In the genomic region with DNA sequence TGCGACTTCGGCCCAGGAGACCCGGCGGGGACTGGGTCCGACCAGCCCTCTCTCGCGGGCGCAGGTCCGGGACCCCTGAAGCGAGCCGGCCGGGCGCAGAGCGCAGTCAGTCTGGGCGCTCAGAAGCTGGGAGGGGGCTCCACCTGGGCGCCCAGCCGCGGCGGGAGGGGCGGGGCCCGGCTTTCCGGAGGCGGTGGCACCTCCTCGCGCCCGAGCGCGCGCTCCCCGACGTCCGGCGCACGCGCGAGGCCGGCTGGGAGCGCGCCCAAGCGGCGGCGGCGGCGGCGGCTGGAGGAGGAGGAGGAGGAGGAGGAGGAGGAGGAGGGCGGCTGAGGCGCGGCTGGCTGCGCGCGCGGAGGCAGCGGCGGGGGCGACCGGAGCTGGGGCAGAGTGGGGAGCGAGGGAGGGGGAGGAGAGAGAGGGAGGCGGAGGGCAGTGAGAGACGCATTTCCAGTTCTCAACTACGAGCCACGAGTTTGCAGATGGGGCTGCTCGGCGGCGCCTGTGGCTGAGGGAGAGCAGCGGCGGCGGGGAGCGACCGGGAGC, we compare ENCODE assay signal across 8 cellular contexts. TPM values are rescaled to one million over a fixed set of nuclear protein-coding genes. Genes with fewer than 3 reads are reported as not detected.
DNase-seq lines count a peak whose midpoint lies in the region; ATAC-seq, FAIRE-seq and TF ChIP-seq lines count a peak whose summit lies in the region.

A gene with protein sequence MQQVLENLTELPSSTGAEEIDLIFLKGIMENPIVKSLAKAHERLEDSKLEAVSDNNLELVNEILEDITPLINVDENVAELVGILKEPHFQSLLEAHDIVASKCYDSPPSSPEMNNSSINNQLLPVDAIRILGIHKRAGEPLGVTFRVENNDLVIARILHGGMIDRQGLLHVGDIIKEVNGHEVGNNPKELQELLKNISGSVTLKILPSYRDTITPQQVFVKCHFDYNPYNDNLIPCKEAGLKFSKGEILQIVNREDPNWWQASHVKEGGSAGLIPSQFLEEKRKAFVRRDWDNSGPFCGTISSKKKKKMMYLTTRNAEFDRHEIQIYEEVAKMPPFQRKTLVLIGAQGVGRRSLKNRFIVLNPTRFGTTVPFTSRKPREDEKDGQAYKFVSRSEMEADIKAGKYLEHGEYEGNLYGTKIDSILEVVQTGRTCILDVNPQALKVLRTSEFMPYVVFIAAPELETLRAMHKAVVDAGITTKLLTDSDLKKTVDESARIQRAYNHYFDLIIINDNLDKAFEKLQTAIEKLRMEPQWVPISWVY (plus strand): TSS at position 445 of the 546 bp plus-strand sequence. CDS start 50,216 bp downstream, outside the sequence.

- TF ChIP-seq CTCF in neutrophil (IDR thresholded peaks at IDR 0.05), result no peak

- FAIRE-seq in frontal cortex (lab: Jason Lieb, UNC), result no peak

- H3K9me3 ChIP-seq in neutrophil, result no peaks in the 10 kb centered on the region

- ATAC-seq in GM21529 (IDR thresholded peaks at IDR 0.05; ENCODE audit: unreplicated experiment), result peak; percentile 40

- H3K4me1 ChIP-seq in neutrophil (ENCODE audit: control insufficient read depth in 1 of 2, insufficient read depth in 1 of 2, low read depth in 1 of 2, low read length in 1 of 2), result peaks cover 9 to 17% of the 10 kb centered on the region in 2 experiments

- no peak within 1 kb of the TSS for H3K27ac ChIP-seq in neutrophil

- no peaks in the 10 kb centered on the region for H3K36me3 Mint-ChIP-seq in IgD-negative memory B cell

- peaks cover 15 to 34% (median 24%) of the 10 kb centered on the region in 3 donors for H3K4me1 Mint-ChIP-seq in IgD-negative memory B cell

- H3K36me3 ChIP-seq in neutrophil, result no peaks in the 10 kb centered on the region

- H3K9me3 Mint-ChIP-seq in IgD-negative memory B cell, result no peaks in the 10 kb centered on the region

- peak within 1 kb of the TSS; percentile 96 to 100 (median 98) for H3K4me3 Mint-ChIP-seq in IgD-negative memory B cell

- peaks cover 91% of the 10 kb centered on the region for H3K27me3 ChIP-seq in neutrophil

- H3K27ac Mint-ChIP-seq in IgD-negative memory B cell, result peak within 1 kb of the TSS; percentile 92 to 98 (median 98)

- DNase-seq in DMS53 (lab: John Stamatoyannopoulos, UW) (peak; percentile 96), SHP77 treated with DMSO at 0.1 percent for 48 hours (lab: John Stamatoyannopoulos, UW) (peak; percentile 52), frontal cortex (ENCODE audit: low spot score in 2 of 2) (peak; percentile 66 to 75), superior temporal gyrus (ENCODE audit: extremely low spot score) (peak; percentile 43)
- DNase-seq in activated naive CD4-positive, alpha-beta T cell (lab: John Stamatoyannopoulos, UW), result peak; percentile 31 to 83 (median 54)

- H3K4me3 ChIP-seq in neutrophil (ENCODE audit: low read depth in 1 of 2, low read length in 1 of 2), result peak within 1 kb of the TSS; percentile 40 to 47

- no peaks in the 10 kb centered on the region for H3K27me3 Mint-ChIP-seq in IgD-negative memory B cell

RNA-seq across cellular contexts. Expression of the gene that starts here (rescaled TPM):
- 23.0 TPM for polyA plus RNA-seq in IgD-negative memory B cell
- 174 TPM for total RNA-seq in frontal cortex

Comparison
In these comparisons a context has a peak if more than half of its experiments do, and no peak if none do; other contexts are left out.
1. DNase-seq: peak in every context shown above with its lines; median percentile 96 in DMS53; 70 in frontal cortex; 54 in activated naive CD4-positive, alpha-beta T cell; 52 in SHP77 treated with DMSO at 0.1 percent for 48 hours; 43 in superior temporal gyrus.